In the genomic region with DNA sequence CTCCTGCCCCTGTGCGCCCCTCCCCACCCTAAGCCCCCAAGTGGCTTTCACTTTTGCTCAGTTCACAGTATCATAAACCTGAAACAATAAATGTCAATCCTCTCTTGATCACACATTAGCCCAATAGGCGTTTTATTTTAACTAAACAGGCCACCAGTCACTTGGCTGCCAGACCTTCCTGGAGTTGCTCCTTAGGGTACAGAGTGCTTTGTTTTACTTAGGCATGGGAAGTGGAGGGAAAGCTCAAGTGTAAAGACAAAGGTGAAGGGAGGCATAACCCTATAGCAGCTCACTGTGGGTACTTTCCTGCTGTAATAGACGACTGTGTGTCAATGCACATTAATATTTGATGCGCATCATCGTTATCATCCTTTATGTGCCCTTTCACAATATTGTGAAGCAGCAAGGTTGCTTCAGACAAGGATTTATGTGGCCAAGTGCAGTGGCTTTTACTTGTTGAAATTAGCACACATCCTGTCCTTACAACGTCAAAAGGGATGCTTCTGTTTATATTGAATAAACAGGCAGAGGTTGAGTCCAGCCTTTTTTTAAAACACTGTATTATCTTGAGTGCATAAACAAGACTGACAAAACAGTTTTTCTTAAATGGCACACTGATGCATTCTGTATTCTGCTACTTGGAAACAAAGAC, we compare ENCODE assay signal across 19 cellular contexts.
DNase-seq lines count a peak whose midpoint lies in the region; FAIRE-seq and TF ChIP-seq lines count a peak whose summit lies in the region.
"Had no signal": no experiment of that assay in that cellular context is flagged by ENCODE, and none has a peak within 500 bp of the region (broad histone marks: within the 10 kb centered on the region; RNA-seq: fewer than 3 reads in every experiment).

No MANE protein-coding gene starts in this region.

- H3K56ac ChIP-seq in H1 (replicated peaks; ENCODE audit: insufficient read length, low read depth, low read length), result no peak overlapping the region

- POLR2A ChIA-PET in H1 (lab: Charles Lee; ENCODE audit: partially characterized antibody), result no interaction called here

- no peak overlapping the region for H3K14ac ChIP-seq in H1 (ENCODE audit: insufficient read length)

- H3K4me1 ChIP-seq in left ventricle myocardium inferior (peaks cover 23% of the 10 kb centered on the region), right atrium auricular region (no peaks in the 10 kb centered on the region), H1 (replicated peaks in 1 of 4; ENCODE audit: control insufficient read depth in 3 of 4, insufficient read depth in 4 of 4, low read length in 3 of 4) (peaks cover 0 to 11% (median 5%) of the 10 kb centered on the region in 4 experiments; a peak in 5 of 7 replicates)

- H3K79me2 ChIP-seq in H1 (ENCODE audit: control insufficient read depth in 1 of 2, insufficient read depth in 2 of 2, low read length in 2 of 2) (no peaks in the 10 kb centered on the region), neural cell (replicated peaks; ENCODE audit: insufficient read depth, low read length) (no peaks in the 10 kb centered on the region)

- no peak overlapping the region for H3K23ac ChIP-seq in H1 (ENCODE audit: insufficient read length)

- DNase-seq in left ventricle myocardium inferior (no peak), right atrium auricular region (ENCODE audit: low spot score) (no peak), H1 (ENCODE audit: low read depth in 1 of 2, low spot score in 2 of 2) (no peak), nucleus accumbens (lab: John Stamatoyannopoulos, UW) (no peak), pons (ENCODE audit: low spot score) (no peak), foreskin melanocyte (no peak), HK-2 (ENCODE audit: unreplicated experiment) (no peak)
- DNase-seq: activated CD4-positive, alpha-beta T cell treated with anti-CD3 and anti-CD28 coated beads for 36 hours; brain microvascular endothelial cell; DMS 273 treated with DMSO at 0.1 percent for 48 hours; NCI-H2029; NCI-H524; posterior cingulate gyrus; small intestine; stimulated activated CD4-positive, alpha-beta T cell treated with anti-CD3 and anti-CD28 coated beads, Interleukin-2, amount 100 ng/mL, for 48 hours had no signal

- H2AK5ac ChIP-seq in H1 (ENCODE audit: low read depth, low read length), result no peak overlapping the region

- H3K4ac ChIP-seq in H1 (replicated peaks; ENCODE audit: insufficient read length, low read depth, low read length), result no peak overlapping the region

- peak overlapping the region; percentile 36; the same call in 1 of the 2 replicates for H2BK5ac ChIP-seq in H1 (ENCODE audit: low read depth, low read length)

- H3K18ac ChIP-seq in H1 (ENCODE audit: extremely low read depth, low read length), result 0 out of 2 replicates have a peak overlapping the region, but pooled peaks have one; percentile 7

- no peak overlapping the region for H4K5ac ChIP-seq in H1 (ENCODE audit: insufficient read length, low read depth, low read length)

- H3K23me2 ChIP-seq in H1 (ENCODE audit: low read depth, low read length), result no peaks in the 10 kb centered on the region

- peak overlapping the region; percentile 42; the same call in 1 of the 2 replicates for H2AFZ ChIP-seq in H1 (ENCODE audit: low read length)
- no peak overlapping the region for H2AFZ ChIP-seq in neural cell (ENCODE audit: low read depth, low read length)

- H3K9me3 ChIP-seq in left ventricle myocardium inferior (replicated peaks) (no peaks in the 10 kb centered on the region), right atrium auricular region (no peaks in the 10 kb centered on the region), H1 (ENCODE audit: insufficient read depth in 2 of 2, low read depth in 1 of 2, low read length in 1 of 2) (no peaks in the 10 kb centered on the region), neural cell (ENCODE audit: low read length) (no peaks in the 10 kb centered on the region)

- peak overlapping the region; percentile 15 for H3K4me3 ChIP-seq in left ventricle myocardium inferior
- no peak overlapping the region for H3K4me3 ChIP-seq in right atrium auricular region
- H3K4me3 ChIP-seq in H1 (ENCODE audit: extremely low read depth in 1 of 4, insufficient read depth in 2 of 4, low read depth in 3 of 4, low read length in 4 of 4), result no peak overlapping the region
- H3K4me3 ChIP-seq in neural cell (ENCODE audit: low read length), result no peak overlapping the region
- H3K4me3 ChIP-seq: coronary artery had no signal

- no peaks in the 10 kb centered on the region for H3K9me2 ChIP-seq in neural cell (ENCODE audit: insufficient read depth, low read length)

- H3K4me2 ChIP-seq in H1 (ENCODE audit: insufficient read depth in 1 of 2, low read depth in 2 of 2, low read length in 2 of 2) (no peak overlapping the region), neural cell (ENCODE audit: low read length) (no peak overlapping the region)

- no peak for TF ChIP-seq EP300 in H1 (IDR thresholded peaks at IDR 0.05; ENCODE audit: borderline replicate concordance in 1 of 2, low read depth in 2 of 2, low read length in 2 of 2)
- peak; percentile 33 for TF ChIP-seq EP300 in neural cell (conservative IDR thresholded peaks at IDR 0.05; ENCODE audit: poor library complexity, severe bottlenecking)

- H2BK15ac ChIP-seq in H1 (ENCODE audit: low read length), result peak overlapping the region; percentile 36; the same call in 1 of the 2 replicates

- no peak overlapping the region for H4K91ac ChIP-seq in H1 (replicated peaks; ENCODE audit: insufficient read length, low read length)

- TF ChIP-seq RAD21 in H1 (IDR thresholded peaks at IDR 0.05 in 1 of 2, conservative IDR thresholded peaks at IDR 0.05 in 1 of 2; ENCODE audit: low read depth in 2 of 2, low read length in 2 of 2), result no peak
- TF ChIP-seq RAD21 in neural cell (conservative IDR thresholded peaks at IDR 0.05), result no peak

- no peak overlapping the region for H4K8ac ChIP-seq in H1 (ENCODE audit: extremely low read depth, insufficient read depth, low read length)

- no peaks in the 10 kb centered on the region for H3F3A ChIP-seq in neural cell (ENCODE audit: insufficient read depth, low read length, poor library complexity, severe bottlenecking)

- H3K36me3 ChIP-seq in left ventricle myocardium inferior, result no peaks in the 10 kb centered on the region
- no peaks in the 10 kb centered on the region for H3K36me3 ChIP-seq in right atrium auricular region
- no peaks in the 10 kb centered on the region for H3K36me3 ChIP-seq in H1 (ENCODE audit: control insufficient read depth in 2 of 4, insufficient read depth in 4 of 4, low read length in 3 of 4)
- H3K36me3 ChIP-seq in neural cell (ENCODE audit: insufficient read depth, low read length), result no peaks in the 10 kb centered on the region
- H3K36me3 ChIP-seq: brain microvascular endothelial cell had no signal

- H3K9ac ChIP-seq in H1 (replicated peaks in 1 of 4; ENCODE audit: extremely low read depth in 1 of 4, low read depth in 3 of 4, low read length in 3 of 4) (no peak overlapping the region), neural cell (ENCODE audit: low read length) (no peak overlapping the region)

- peak overlapping the region; percentile 78 for H3K27ac ChIP-seq in left ventricle myocardium inferior (replicated peaks)
- peak overlapping the region in 1 of 2 donors; percentile 6 for H3K27ac ChIP-seq in right atrium auricular region
- H3K27ac ChIP-seq in H1 (ENCODE audit: low read depth, low read length), result no peak overlapping the region
- H3K27ac ChIP-seq in neural cell (ENCODE audit: low read length), result no peak overlapping the region
- H3K27ac ChIP-seq: brain microvascular endothelial cell, coronary artery, RWPE1 had no signal

- peak overlapping the region; percentile 6; the same call in 1 of the 2 replicates for H2BK12ac ChIP-seq in H1 (ENCODE audit: low read depth, low read length)

- H4K20me1 ChIP-seq in H1 (replicated peaks in 1 of 2; ENCODE audit: control insufficient read depth in 1 of 2, insufficient read depth in 2 of 2, low read length in 2 of 2), result no peaks in the 10 kb centered on the region
- H4K20me1 ChIP-seq in neural cell (ENCODE audit: insufficient read depth), result no peaks in the 10 kb centered on the region

- WGBS in H1 (ENCODE audit: extremely low coverage in 1 of 2, insufficient coverage in 1 of 2, insufficient read length in 1 of 2, insufficient replicate concordance in 2 of 2, low coverage in 1 of 2, low lambda C conversion rate in 2 of 2, missing lambda C conversion rate in 1 of 2), 2 experiments, result 70% methylated on average over 6 of the region's 6 CpGs; no CpG with 5 or more reads in 1 of the 2 experiments

- no peak overlapping the region for H2BK120ac ChIP-seq in H1 (replicated peaks; ENCODE audit: low read depth, low read length)

- H3K27me3 ChIP-seq in left ventricle myocardium inferior (ENCODE audit: low read depth) (no peaks in the 10 kb centered on the region), right atrium auricular region (no peaks in the 10 kb centered on the region), H1 (replicated peaks in 1 of 4; ENCODE audit: control insufficient read depth in 3 of 4, extremely low read depth in 1 of 4, insufficient read depth in 3 of 4, low read length in 3 of 4) (peaks cover 0 to 1% (median 0%) of the 10 kb centered on the region in 4 experiments; a peak in 1 of 7 replicates), neural cell (ENCODE audit: insufficient read depth, low read depth, low read length) (no peaks in the 10 kb centered on the region)
- H3K27me3 ChIP-seq: brain microvascular endothelial cell had no signal

- CTCF ChIA-PET in H1 (lab: Charles Lee; ENCODE audit: partially characterized antibody), result interaction anchor here (0.7 to 1.8 kb wide), 8 partner anchors 9 to 157 kb away, joined by 3 to 4 read pairs (median 3); no protein-coding TSS in a partner anchor

- H2BK20ac ChIP-seq in H1 (ENCODE audit: low read length), result peak overlapping the region; percentile 8; the same call in 1 of the 2 replicates

- peak; percentile 71 for FAIRE-seq in H1 (lab: Jason Lieb, UNC)
- FAIRE-seq: endothelial cell of umbilical vein, small intestine had no signal

- no peak for TF ChIP-seq POLR2A in H1 (IDR thresholded peaks at IDR 0.05; ENCODE audit: control extremely low read depth in 1 of 2, low read depth in 2 of 2, low read length in 2 of 2)

- H3K79me1 ChIP-seq in H1 (ENCODE audit: low read depth, low read length), result 0 out of 2 replicates have a peak, but pooled peaks cover 2% of the 10 kb centered on the region

- TF ChIP-seq CTCF in left ventricle myocardium inferior (IDR thresholded peaks at IDR 0.05; ENCODE audit: borderline replicate concordance) (no peak), right atrium auricular region (IDR thresholded peaks at IDR 0.05) (no peak), H1 (IDR thresholded peaks at IDR 0.05; ENCODE audit: control extremely low read depth in 1 of 3, insufficient read depth in 1 of 3, low read depth in 1 of 3, low read length in 3 of 3) (no peak), neural cell (IDR thresholded peaks at IDR 0.05; ENCODE audit: poor library complexity, severe bottlenecking) (no peak)

- intact Hi-C loops in left ventricle myocardium inferior (cut with micrococcal nuclease), result no loop called here

TF ChIP-seq in H1, 55 proteins besides CTCF, POLR2A, EP300 and RAD21 (continues in another document):
- TF ChIP-seq SP1 (IDR thresholded peaks at IDR 0.05; ENCODE audit: low read depth, low read length), result no peak
- TF ChIP-seq SIX5 (IDR thresholded peaks at IDR 0.05; ENCODE audit: low read depth, low read length), result no peak

TF ChIP-seq in neural cell, 6 proteins besides CTCF, POLR2A, EP300 and RAD21 (continues in another document):
- TF ChIP-seq SMC3 (conservative IDR thresholded peaks at IDR 0.05; ENCODE audit: poor library complexity) (no peak), POLR2AphosphoS5 (IDR thresholded peaks at IDR 0.05) (no peak), MXI1 (conservative IDR thresholded peaks at IDR 0.05; ENCODE audit: poor library complexity, severe bottlenecking) (no peak)
